Comparison of ENCODE assay signal across 15 cellular contexts in genomic region chr6:30619561-30619960, GRCh38. TPM values are rescaled to one million over a fixed set of nuclear protein-coding genes. Genes with fewer than 3 reads are reported as not detected.
DNase-seq lines count a peak whose midpoint lies in the region; ATAC-seq and TF ChIP-seq lines count a peak whose summit lies in the region.
"Had no signal": no experiment of that assay in that cellular context is flagged by ENCODE, and none has a peak within 500 bp of the region (broad histone marks: within the 10 kb centered on the region; RNA-seq: fewer than 3 reads in every experiment).

No MANE protein-coding gene starts in this region.

- H3K23ac ChIP-seq in neuronal stem cell (ENCODE audit: low read depth, low read length, poor library complexity), result no peak overlapping the region

- peaks cover 18% of the 10 kb centered on the region for H3K27me3 Mint-ChIP-seq in CD4-positive, CD25-positive, alpha-beta regulatory T cell
- H3K27me3 Mint-ChIP-seq in naive thymus-derived CD4-positive, alpha-beta T cell, result peaks cover 0 to 14% (median 0%) of the 10 kb centered on the region in 5 donors
- H3K27me3 Mint-ChIP-seq in CD14-positive monocyte (ENCODE audit: low read depth in 3 of 3), result peaks cover 0 to 5% (median 1%) of the 10 kb centered on the region in 3 donors

- intact Hi-C loops in naive thymus-derived CD4-positive, alpha-beta T cell (cut with micrococcal nuclease), result loop anchor here (5.0 to 10.0 kb wide), 8 partner anchors 123 to 1578 kb away; partner anchors contain the start of genes TRIM39 (in 2 of the 2), AGPAT1 (in 1 of the 2), DDR1 (in 1 of the 2) and FLOT1 (in 1 of the 2)
- intact Hi-C loops in CD14-positive monocyte (cut with micrococcal nuclease), result loop anchor here (5.0 kb wide), 4 partner anchors 63 to 132 kb away; partner anchors contain the start of genes FLOT1 (in 1 of the 2), HLA-E (in 1 of the 2), IER3 (in 1 of the 2) and TUBB (in 1 of the 2)

- whole genome bisulfite sequencing in GM23248 (ENCODE audit: low coverage in 1 of 2, low lambda C conversion rate in 2 of 2, missing lambda C conversion rate in 2 of 2), 2 experiments, result 98 to 99% methylated on average over 11 of the region's 11 CpGs
- no CpG with 5 or more reads among the region's 11 CpGs for WGBS in neuronal stem cell (ENCODE audit: extremely low coverage in 2 of 2, insufficient read length in 2 of 2, insufficient replicate concordance in 1 of 2), 2 donors

- H3K9me3 ChIP-seq in CD4-positive, CD25-positive, alpha-beta regulatory T cell (ENCODE audit: control insufficient read depth in 2 of 2, low read length in 2 of 2), result no peaks in the 10 kb centered on the region
- H3K9me3 ChIP-seq in GM23248 (ENCODE audit: low read depth), result no peaks in the 10 kb centered on the region
- H3K9me3 ChIP-seq in naive thymus-derived CD4-positive, alpha-beta T cell (ENCODE audit: control insufficient read depth in 2 of 3, low read length in 3 of 3), result no peaks in the 10 kb centered on the region
- no peaks in the 10 kb centered on the region for H3K9me3 ChIP-seq in neuronal stem cell (replicated peaks in 1 of 2; ENCODE audit: control insufficient read depth in 2 of 2, insufficient read depth in 1 of 2, low read depth in 1 of 2, low read length in 2 of 2)
- H3K9me3 ChIP-seq: suprapubic skin had no signal

- TF ChIP-seq CTCF in CD14-positive monocyte (IDR thresholded peaks at IDR 0.05) (no peak), GM10248 (IDR thresholded peaks at IDR 0.05; ENCODE audit: control extremely low read depth, extremely low read depth, low read depth, missing control alignments) (no peak)

- H3K79me2 ChIP-seq in GM23248 (ENCODE audit: insufficient read depth), result peaks cover 58% of the 10 kb centered on the region

- peaks cover 37% of the 10 kb centered on the region for H3F3A ChIP-seq in GM23248 (ENCODE audit: insufficient read depth)

- H3K4me3 Mint-ChIP-seq in CD4-positive, CD25-positive, alpha-beta regulatory T cell, result peak overlapping the region in 1 of 4 donors; percentile 96
- H3K4me3 Mint-ChIP-seq in naive thymus-derived CD4-positive, alpha-beta T cell, result peak overlapping the region in 7 of 10 donors; percentile 88 to 100 (median 95)
- no peak overlapping the region for H3K4me3 Mint-ChIP-seq in CD14-positive monocyte

- in situ Hi-C loops in GM23248 (cut with MboI), result no loop called here

- no peak overlapping the region for H3K18ac ChIP-seq in neuronal stem cell (ENCODE audit: low read length)

- H2BK5ac ChIP-seq in neuronal stem cell (ENCODE audit: low read length), result no peak overlapping the region

- DNase-seq in CD4-positive, CD25-positive, alpha-beta regulatory T cell, result no peak
- DNase-seq in GM23248 (no peak), neuronal stem cell (ENCODE audit: low spot score) (no peak), CD14-positive monocyte (ENCODE audit: low spot score) (no peak), GM10248 (ENCODE audit: extremely low spot score) (no peak)
- no peak for DNase-seq in activated naive CD4-positive, alpha-beta T cell treated with anti-CD3 and anti-CD28 coated beads, Interleukin-2, amount 50 U/mL, for 72 hours (ENCODE audit: low spot score in 2 of 2)
- no peak for DNase-seq in naive thymus-derived CD4-positive, alpha-beta T cell
- no peak for DNase-seq in central memory CD4-positive, alpha-beta T cell
- DNase-seq: activated CD4-positive, alpha-beta T cell treated with anti-CD3 and anti-CD28 coated beads, Interleukin-2, amount 50 U/mL, for 48 hours; endodermal cell; islet precursor cell; NCI-H1048; NCI-H226 had no signal

- H2BK120ac ChIP-seq in neuronal stem cell (ENCODE audit: low read depth, low read length), result no peak overlapping the region

- peaks cover 58% of the 10 kb centered on the region for H3K36me3 ChIP-seq in CD4-positive, CD25-positive, alpha-beta regulatory T cell (ENCODE audit: control insufficient read depth, insufficient read depth, low read length)
- peaks cover 40% of the 10 kb centered on the region for H3K36me3 ChIP-seq in GM23248 (ENCODE audit: low read depth)
- peaks cover 15 to 63% (median 21%) of the 10 kb centered on the region in 3 experiments for H3K36me3 ChIP-seq in naive thymus-derived CD4-positive, alpha-beta T cell (ENCODE audit: control insufficient read depth in 2 of 3, insufficient read depth in 3 of 3, low read length in 3 of 3)
- peaks cover 10 to 71% of the 10 kb centered on the region in 2 donors for H3K36me3 ChIP-seq in neuronal stem cell (replicated peaks in 1 of 2; ENCODE audit: control insufficient read depth in 2 of 2, insufficient read depth in 2 of 2, low read length in 2 of 2)

- H3K79me1 ChIP-seq in neuronal stem cell (ENCODE audit: low read depth, low read length), result no peaks in the 10 kb centered on the region

- no peak overlapping the region for H2BK12ac ChIP-seq in neuronal stem cell (ENCODE audit: low read length)

- H3K4me1 ChIP-seq in CD4-positive, CD25-positive, alpha-beta regulatory T cell (ENCODE audit: control insufficient read depth, insufficient read depth, low read length, poor library complexity, severe bottlenecking), result peaks cover 18% of the 10 kb centered on the region
- H3K4me1 ChIP-seq in GM23248 (ENCODE audit: insufficient read depth) (peaks cover 12% of the 10 kb centered on the region), neuronal stem cell (ENCODE audit: control insufficient read depth in 2 of 2, insufficient read depth in 1 of 2, low read depth in 1 of 2, low read length in 2 of 2) (peaks cover 6 to 7% of the 10 kb centered on the region in 2 donors)
- H3K4me1 ChIP-seq in naive thymus-derived CD4-positive, alpha-beta T cell (ENCODE audit: control insufficient read depth in 2 of 2, insufficient read depth in 2 of 2, low read length in 2 of 2), result peaks cover 13 to 15% of the 10 kb centered on the region in 2 donors

- no peaks in the 10 kb centered on the region for H3K27me3 ChIP-seq in CD4-positive, CD25-positive, alpha-beta regulatory T cell (ENCODE audit: control insufficient read depth, insufficient read depth, low read length)
- H3K27me3 ChIP-seq in GM23248 (replicated peaks; ENCODE audit: insufficient read depth) (no peaks in the 10 kb centered on the region), neuronal stem cell (ENCODE audit: control insufficient read depth in 3 of 3, insufficient read depth in 3 of 3, low read depth in 1 of 3, low read length in 3 of 3) (no peaks in the 10 kb centered on the region)
- no peaks in the 10 kb centered on the region for H3K27me3 ChIP-seq in naive thymus-derived CD4-positive, alpha-beta T cell (ENCODE audit: control insufficient read depth in 2 of 2, insufficient read depth in 2 of 2, low read length in 2 of 2)
- H3K27me3 ChIP-seq: suprapubic skin had no signal

- H3K9me2 ChIP-seq in GM23248 (ENCODE audit: insufficient read depth), result no peaks in the 10 kb centered on the region

- ATAC-seq in CD4-positive, CD25-positive, alpha-beta regulatory T cell (ENCODE audit: low read depth in 2 of 2), result no peak
- ATAC-seq in activated naive CD4-positive, alpha-beta T cell treated with anti-CD3 and anti-CD28 coated beads, Interleukin-2, amount 50 U/mL, for 72 hours, result no peak
- ATAC-seq in naive thymus-derived CD4-positive, alpha-beta T cell, result no peak
- ATAC-seq: sciatic nerve had no signal

- no peak overlapping the region for H4K91ac ChIP-seq in neuronal stem cell (ENCODE audit: low read depth, low read length, poor library complexity)

- H4K8ac ChIP-seq in neuronal stem cell (ENCODE audit: low read depth, low read length), result no peak overlapping the region

- H2AFZ ChIP-seq in GM23248 (no peak overlapping the region), neuronal stem cell (ENCODE audit: low read length) (no peak overlapping the region)

- H3K4me2 ChIP-seq in GM23248 (ENCODE audit: unreplicated experiment), result peak overlapping the region; percentile 91
- no peak overlapping the region for H3K4me2 ChIP-seq in neuronal stem cell (ENCODE audit: insufficient read depth, low read length, poor library complexity, severe bottlenecking)

- no peak overlapping the region for H2BK15ac ChIP-seq in neuronal stem cell (ENCODE audit: low read length)

- H3K27ac Mint-ChIP-seq in CD4-positive, CD25-positive, alpha-beta regulatory T cell, result peak overlapping the region in 1 of 3 donors; percentile 100
- H3K27ac Mint-ChIP-seq in activated naive CD4-positive, alpha-beta T cell treated with anti-CD3 and anti-CD28 coated beads, Interleukin-2, amount 50 U/mL, for 72 hours, result peak overlapping the region; percentile 65 to 98
- H3K27ac Mint-ChIP-seq in naive thymus-derived CD4-positive, alpha-beta T cell, result peak overlapping the region in 7 of 9 donors; percentile 53 to 100 (median 100)
- peak overlapping the region in 3 of 7 donors; percentile 15 to 33 (median 28) for H3K27ac Mint-ChIP-seq in CD14-positive monocyte
- H3K27ac Mint-ChIP-seq: endodermal cell had no signal

- H3K4ac ChIP-seq in neuronal stem cell (ENCODE audit: low read length), result no peak overlapping the region

- H3K9ac ChIP-seq in GM23248 (no peak overlapping the region), neuronal stem cell (ENCODE audit: low read depth, low read length, poor library complexity) (no peak overlapping the region)

- H3K27ac ChIP-seq in CD4-positive, CD25-positive, alpha-beta regulatory T cell (ENCODE audit: insufficient read depth, low read length, poor library complexity, severe bottlenecking), result peak overlapping the region; percentile 98
- H3K27ac ChIP-seq in GM23248, result no peak overlapping the region
- peak overlapping the region; percentile 93 for H3K27ac ChIP-seq in naive thymus-derived CD4-positive, alpha-beta T cell (ENCODE audit: low read depth, low read length)
- H3K27ac ChIP-seq in neuronal stem cell (replicated peaks; ENCODE audit: low read length), result no peak overlapping the region

- H3K4me3 ChIP-seq in CD4-positive, CD25-positive, alpha-beta regulatory T cell (ENCODE audit: low read depth, low read length), result peak overlapping the region; percentile 19
- no peak overlapping the region for H3K4me3 ChIP-seq in GM23248
- H3K4me3 ChIP-seq in naive thymus-derived CD4-positive, alpha-beta T cell (ENCODE audit: low read length), result no peak overlapping the region
- no peak overlapping the region for H3K4me3 ChIP-seq in neuronal stem cell (ENCODE audit: low read length in 2 of 2)
- H3K4me3 ChIP-seq: suprapubic skin had no signal

- H4K20me1 ChIP-seq in GM23248 (ENCODE audit: insufficient read depth), result no peaks in the 10 kb centered on the region

- peaks cover 34% of the 10 kb centered on the region for H3K36me3 Mint-ChIP-seq in CD4-positive, CD25-positive, alpha-beta regulatory T cell
- peaks cover 46 to 47% of the 10 kb centered on the region in 2 donors for H3K36me3 Mint-ChIP-seq in activated naive CD4-positive, alpha-beta T cell treated with anti-CD3 and anti-CD28 coated beads, Interleukin-2, amount 50 U/mL, for 72 hours
- H3K36me3 Mint-ChIP-seq in naive thymus-derived CD4-positive, alpha-beta T cell, result peaks cover 14 to 38% (median 32%) of the 10 kb centered on the region in 5 donors
- peaks cover 50 to 70% of the 10 kb centered on the region in 2 donors for H3K36me3 Mint-ChIP-seq in CD14-positive monocyte

- peaks cover 0 to 3% (median 0%) of the 10 kb centered on the region in 7 donors for H3K9me3 Mint-ChIP-seq in CD4-positive, CD25-positive, alpha-beta regulatory T cell
- H3K9me3 Mint-ChIP-seq in activated naive CD4-positive, alpha-beta T cell treated with anti-CD3 and anti-CD28 coated beads, Interleukin-2, amount 50 U/mL, for 72 hours, result no peaks in the 10 kb centered on the region
- peaks cover 0 to 26% (median 0%) of the 10 kb centered on the region in 11 donors for H3K9me3 Mint-ChIP-seq in naive thymus-derived CD4-positive, alpha-beta T cell
- peaks cover 0 to 9% (median 5%) of the 10 kb centered on the region in 7 donors for H3K9me3 Mint-ChIP-seq in CD14-positive monocyte
- H3K9me3 Mint-ChIP-seq: endodermal cell had no signal

- H3K4me1 Mint-ChIP-seq in CD4-positive, CD25-positive, alpha-beta regulatory T cell, result peaks cover 6 to 24% (median 11%) of the 10 kb centered on the region in 4 donors
- peaks cover 15 to 34% (median 21%) of the 10 kb centered on the region in 7 donors for H3K4me1 Mint-ChIP-seq in naive thymus-derived CD4-positive, alpha-beta T cell
- peaks cover 8% of the 10 kb centered on the region for H3K4me1 Mint-ChIP-seq in CD14-positive monocyte

- CTCF ChIA-PET in naive thymus-derived CD4-positive, alpha-beta T cell (lab: Charles Lee), result interaction anchor here (2.4 kb wide), 1 partner anchor 59 kb away, joined by 10 read pairs; no protein-coding TSS in a partner anchor
- CTCF ChIA-PET in GM10248 (lab: Yijun Ruan, JAX), result interaction anchor here (2.8 kb wide), 1 partner anchor 103 kb away, joined by 11 read pairs; no protein-coding TSS in a partner anchor

- H2AK5ac ChIP-seq in neuronal stem cell (ENCODE audit: low read depth, low read length), result no peak overlapping the region

- no peak overlapping the region for H3K14ac ChIP-seq in neuronal stem cell (ENCODE audit: low read length)

- POLR2A ChIA-PET in naive thymus-derived CD4-positive, alpha-beta T cell (lab: Charles Lee), result interaction anchor here (0.7 to 2.8 kb wide), 6 partner anchors 9 to 78 kb away, joined by 3 to 21 read pairs (median 8); partner anchors contain the start of gene PRR3
- POLR2A ChIA-PET in GM10248 (lab: Yijun Ruan, JAX), result no interaction called here

RNA-seq across cellular contexts. Expression of gene MRPS18B, which starts 1.9 kb away (rescaled TPM):
- total RNA-seq in CD4-positive, CD25-positive, alpha-beta regulatory T cell, result 19.0 TPM
- polyA plus RNA-seq in CD4-positive, CD25-positive, alpha-beta regulatory T cell, result 100 to 1,000 TPM; 121 to 165 (median 151) TPM
- 33.5 and 41.4 TPM in 2 replicates for total RNA-seq in GM23248 (2014; rRNA removed; shearing (Covaris generic))
- polyA plus RNA-seq in GM23248 (2016; fragmentation: Nextera tagmentation; extraction: Ambion mirVana) (59.2 and 61.2 TPM in 2 replicates), CD14-positive monocyte (10 to 100 TPM; 45.2 to 52.4 TPM)
- total RNA-seq in activated naive CD4-positive, alpha-beta T cell treated with anti-CD3 and anti-CD28 coated beads, Interleukin-2, amount 50 U/mL, for 72 hours, result 100 to 1,000 TPM in 1 of 2 donors, 10 to 100 TPM in 1; 99.8 to 100 TPM
- total RNA-seq in naive thymus-derived CD4-positive, alpha-beta T cell, result 10 to 100 TPM; 20.4 to 51.2 (median 47.7) TPM
- polyA plus RNA-seq in naive thymus-derived CD4-positive, alpha-beta T cell, result 100 to 1,000 TPM; 145 to 169 TPM
- polyA plus RNA-seq in neuronal stem cell (2013, experiment 1 of 2), result 34.2 TPM
- 37.0 TPM for polyA plus RNA-seq in neuronal stem cell (2013, experiment 2 of 2)

RNA-seq across cellular contexts. Expression of gene PPP1R10, which starts 2.5 kb away (rescaled TPM):
- 164 TPM for total RNA-seq in CD4-positive, CD25-positive, alpha-beta regulatory T cell
- 10 to 100 TPM; 18.0 to 22.9 (median 19.7) TPM for polyA plus RNA-seq in CD4-positive, CD25-positive, alpha-beta regulatory T cell
- total RNA-seq in GM23248 (2014; rRNA removed; shearing (Covaris generic)), result 23.9 and 27.3 TPM in 2 replicates
- polyA plus RNA-seq in GM23248 (2016; fragmentation: Nextera tagmentation; extraction: Ambion mirVana) (23.6 and 32.7 TPM in 2 replicates), CD14-positive monocyte (10 to 100 TPM in 1 of 2 donors, 1 to 10 TPM in 1; 9.5 to 16.4 TPM)
- total RNA-seq in activated naive CD4-positive, alpha-beta T cell treated with anti-CD3 and anti-CD28 coated beads, Interleukin-2, amount 50 U/mL, for 72 hours, result 10 to 100 TPM; 92.1 to 96.8 TPM
- total RNA-seq in naive thymus-derived CD4-positive, alpha-beta T cell, result 100 to 1,000 TPM; 108 to 286 (median 146) TPM
- polyA plus RNA-seq in naive thymus-derived CD4-positive, alpha-beta T cell, result 10 to 100 TPM; 21.6 to 23.6 TPM
- polyA plus RNA-seq in neuronal stem cell (2013, experiment 1 of 2), result 85.6 TPM
- 93.7 TPM for polyA plus RNA-seq in neuronal stem cell (2013, experiment 2 of 2)

RNA-seq across cellular contexts. Expression of gene ATAT1, which starts 7.1 kb away (rescaled TPM):
- 7.2 TPM for total RNA-seq in CD4-positive, CD25-positive, alpha-beta regulatory T cell
- polyA plus RNA-seq in CD4-positive, CD25-positive, alpha-beta regulatory T cell, result under 1 TPM; 0.27 to 0.89 (median 0.53) TPM
- total RNA-seq in GM23248 (2014; rRNA removed; shearing (Covaris generic)), result 2.3 and 3.7 TPM in 2 replicates
- polyA plus RNA-seq in GM23248 (2016; fragmentation: Nextera tagmentation; extraction: Ambion mirVana) (12.3 and 12.6 TPM in 2 replicates), CD14-positive monocyte (under 1 TPM; 0.51 to 0.68 TPM)
- total RNA-seq in activated naive CD4-positive, alpha-beta T cell treated with anti-CD3 and anti-CD28 coated beads, Interleukin-2, amount 50 U/mL, for 72 hours, result 10 to 100 TPM; 14.5 to 15.1 TPM
- total RNA-seq in naive thymus-derived CD4-positive, alpha-beta T cell, result 10 to 100 TPM in 2 of 5 experiments, 1 to 10 TPM in 3; 7.0 to 12.0 (median 9.5) TPM
- polyA plus RNA-seq in naive thymus-derived CD4-positive, alpha-beta T cell, result 1 to 10 TPM; 1.3 to 1.9 TPM
- 59.8 TPM for polyA plus RNA-seq in neuronal stem cell (2013, experiment 1 of 2)
- 56.1 TPM for polyA plus RNA-seq in neuronal stem cell (2013, experiment 2 of 2)

RNA-seq across cellular contexts. Expression of gene C6orf136, which starts 27.4 kb away (rescaled TPM):
- 24.4 TPM for total RNA-seq in CD4-positive, CD25-positive, alpha-beta regulatory T cell
- polyA plus RNA-seq in CD4-positive, CD25-positive, alpha-beta regulatory T cell, result 10 to 100 TPM in 2 of 4 donors, 1 to 10 TPM in 2; 7.5 to 19.7 (median 10.9) TPM
- total RNA-seq in GM23248 (2014; rRNA removed; shearing (Covaris generic)), result 2.4 and 4.6 TPM in 2 replicates
- polyA plus RNA-seq in GM23248 (2016; fragmentation: Nextera tagmentation; extraction: Ambion mirVana), result 8.6 and 10.6 TPM in 2 replicates
- total RNA-seq in activated naive CD4-positive, alpha-beta T cell treated with anti-CD3 and anti-CD28 coated beads, Interleukin-2, amount 50 U/mL, for 72 hours, result 10 to 100 TPM; 20.5 to 81.5 TPM
- 10 to 100 TPM; 23.7 to 38.0 (median 32.1) TPM for total RNA-seq in naive thymus-derived CD4-positive, alpha-beta T cell
- 10 to 100 TPM; 12.3 to 22.5 TPM for polyA plus RNA-seq in naive thymus-derived CD4-positive, alpha-beta T cell
- polyA plus RNA-seq in neuronal stem cell (2013, experiment 1 of 2), result 17.2 TPM
- polyA plus RNA-seq in neuronal stem cell (2013, experiment 2 of 2), result 16.5 TPM
- polyA plus RNA-seq in CD14-positive monocyte, result 1 to 10 TPM; 2.0 to 2.7 TPM

RNA-seq across cellular contexts. Expression of gene ABCF1, which starts 48.3 kb away (rescaled TPM):
- 113 TPM for total RNA-seq in CD4-positive, CD25-positive, alpha-beta regulatory T cell
- polyA plus RNA-seq in CD4-positive, CD25-positive, alpha-beta regulatory T cell, result 10 to 100 TPM; 14.3 to 25.3 (median 16.4) TPM
- total RNA-seq in GM23248 (2014; rRNA removed; shearing (Covaris generic)), result 31.3 and 42.0 TPM in 2 replicates
- polyA plus RNA-seq in GM23248 (2016; fragmentation: Nextera tagmentation; extraction: Ambion mirVana), result 35.5 and 39.7 TPM in 2 replicates
- total RNA-seq in activated naive CD4-positive, alpha-beta T cell treated with anti-CD3 and anti-CD28 coated beads, Interleukin-2, amount 50 U/mL, for 72 hours, result 10 to 100 TPM; 84.7 to 91.3 TPM
- 100 to 1,000 TPM in 1 of 5 experiments, 10 to 100 TPM in 4; 65.1 to 116 (median 86.6) TPM for total RNA-seq in naive thymus-derived CD4-positive, alpha-beta T cell
- 10 to 100 TPM; 25.2 to 45.5 TPM for polyA plus RNA-seq in naive thymus-derived CD4-positive, alpha-beta T cell
- polyA plus RNA-seq in neuronal stem cell (2013, experiment 1 of 2), result 66.4 TPM
- polyA plus RNA-seq in neuronal stem cell (2013, experiment 2 of 2), result 63.9 TPM
- 10 to 100 TPM in 1 of 2 donors, 1 to 10 TPM in 1; 7.5 to 14.6 TPM for polyA plus RNA-seq in CD14-positive monocyte

Comparison
In these comparisons a context has a peak if more than half of its experiments do, and no peak if none do; other contexts are left out.
1. H3K27ac ChIP-seq: peak in CD4-positive, CD25-positive, alpha-beta regulatory T cell (single experiment) and naive thymus-derived CD4-positive, alpha-beta T cell (single experiment); none in GM23248 (single experiment) and neuronal stem cell (single experiment).
2. H3K4me3 Mint-ChIP-seq: peak in naive thymus-derived CD4-positive, alpha-beta T cell (7 of 10); none in CD14-positive monocyte (0 of 2).